ENCODE assay signal across 1 cellular context in genomic region chr17:39607851-39608130, GRCh38.
TF ChIP-seq lines count a peak whose summit lies in the region.

Gene NEUROD2 (minus strand): TSS chr17:39607920. CDS start chr17:39606599, 1,321 bp downstream.

TF ChIP-seq in HepG2, 621 proteins besides CTCF, POLR2A, EP300 and RAD21:
- peak; percentile 44; the same call in 1 of the 2 replicates for TF ChIP-seq HNRNPL (IDR thresholded peaks at IDR 0.05; ENCODE audit: low read depth, low read length)
- TF ChIP-seq, protein P1, sequence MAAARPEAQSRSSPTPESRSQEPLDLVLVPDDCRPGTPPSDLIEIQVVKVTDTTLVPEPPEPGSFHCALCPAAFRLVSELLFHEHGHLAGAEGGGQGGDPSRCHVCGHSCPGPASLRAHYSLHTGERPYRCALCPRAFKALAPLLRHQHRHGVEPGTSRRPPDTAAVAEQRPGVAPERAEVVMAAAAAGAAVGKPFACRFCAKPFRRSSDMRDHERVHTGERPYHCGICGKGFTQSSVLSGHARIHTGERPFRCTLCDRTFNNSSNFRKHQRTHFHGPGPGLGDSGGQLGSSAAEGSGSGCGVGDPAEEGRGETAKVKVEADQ (CRISPR knock-in tag; IDR thresholded peaks at IDR 0.05; ENCODE audit: borderline replicate concordance), result no peak
- TF ChIP-seq EED (CRISPR knock-in tag; IDR thresholded peaks at IDR 0.05), result no peak
- no peak for TF ChIP-seq KAT8 (CRISPR knock-in tag; IDR thresholded peaks at IDR 0.05)
- no peak for TF ChIP-seq MZF1 (CRISPR knock-in tag; IDR thresholded peaks at IDR 0.05; ENCODE audit: borderline replicate concordance)
